ENCODE assay signal across 16 cellular contexts in genomic region chr2:71465356-71465755, GRCh38. TPM values are rescaled to one million over a fixed set of nuclear protein-coding genes. Genes with fewer than 3 reads are reported as not detected.
A peak's percentile ranks its signal among the peaks of the same experiment; 100 is the strongest.
DNase-seq lines count a peak whose midpoint lies in the region; ATAC-seq and TF ChIP-seq lines count a peak whose summit lies in the region.
"Had no signal": no experiment of that assay in that cellular context is flagged by ENCODE, and none has a peak within 500 bp of the region (broad histone marks: within the 10 kb centered on the region; RNA-seq: fewer than 3 reads in every experiment).

No MANE protein-coding gene starts in this region.

- H3K27me3 ChIP-seq in GM23338 (ENCODE audit: insufficient read depth) (peaks cover 65% of the 10 kb centered on the region), iPS-20b (ENCODE audit: insufficient read depth, low read length) (peaks cover 86% of the 10 kb centered on the region), skeletal muscle satellite cell (ENCODE audit: control insufficient read depth, insufficient read depth, low read length) (peaks cover 12% of the 10 kb centered on the region)
- H3K27me3 ChIP-seq in CD8-positive, alpha-beta T cell (ENCODE audit: insufficient read depth, low read length) = peaks cover 4% of the 10 kb centered on the region

- peaks cover 32% of the 10 kb centered on the region for H3K27me3 Mint-ChIP-seq in GM23338 (ENCODE audit: insufficient read depth, low read depth, poor library complexity)
- peaks cover 28% of the 10 kb centered on the region for H3K27me3 Mint-ChIP-seq in CD8-positive, alpha-beta T cell (ENCODE audit: low read depth)

- H3K36me3 Mint-ChIP-seq in GM23338 (ENCODE audit: low read depth) = peaks cover 11% of the 10 kb centered on the region
- no peaks in the 10 kb centered on the region for H3K36me3 Mint-ChIP-seq in CD8-positive, alpha-beta T cell
- H3K36me3 Mint-ChIP-seq: CD4-positive, alpha-beta memory T cell had no signal

- no peak overlapping the region for H2AFZ ChIP-seq in GM23338

- peaks cover 5% of the 10 kb centered on the region for H4K20me1 ChIP-seq in GM23338 (replicated peaks; ENCODE audit: insufficient read depth)

- intact Hi-C loops in CD8-positive, alpha-beta T cell (cut with DNase I, micrococcal nuclease) = no loop called here

- H3K4me2 ChIP-seq in GM23338 = peak overlapping the region; percentile 98
- peak overlapping the region; percentile 97 for H3K4me2 ChIP-seq in skeletal muscle satellite cell (ENCODE audit: low read length)

- H3K9me2 ChIP-seq in GM23338 (ENCODE audit: insufficient read depth) = no peaks in the 10 kb centered on the region; the same call in 1 of the 2 replicates

- no peak overlapping the region for H3K4me3 Mint-ChIP-seq in GM23338
- no peak overlapping the region for H3K4me3 Mint-ChIP-seq in CD8-positive, alpha-beta T cell
- H3K4me3 Mint-ChIP-seq: CD4-positive, alpha-beta memory T cell had no signal

- H3K36me3 ChIP-seq in GM23338 (ENCODE audit: insufficient read depth) (no peaks in the 10 kb centered on the region; the same call in 1 of the 2 replicates), iPS-20b (ENCODE audit: insufficient read depth, low read depth, low read length) (no peaks in the 10 kb centered on the region), skeletal muscle satellite cell (ENCODE audit: insufficient read depth, low read length) (no peaks in the 10 kb centered on the region)
- no peaks in the 10 kb centered on the region for H3K36me3 ChIP-seq in CD8-positive, alpha-beta T cell (ENCODE audit: insufficient read depth, low read length)
- H3K36me3 ChIP-seq: BE2C had no signal

- POLR2A ChIA-PET in CD8-positive, alpha-beta T cell (lab: Charles Lee) = no interaction called here

- H3K4me1 Mint-ChIP-seq in GM23338 = peaks cover 27% of the 10 kb centered on the region
- peaks cover 9% of the 10 kb centered on the region for H3K4me1 Mint-ChIP-seq in CD8-positive, alpha-beta T cell (ENCODE audit: low read depth)

- CTCF ChIA-PET in CD8-positive, alpha-beta T cell (lab: Charles Lee) = no interaction called here

- TF ChIP-seq CTCF in GM23338 (conservative IDR thresholded peaks at IDR 0.05; ENCODE audit: low read depth in 2 of 2) (no peak), NB4 (IDR thresholded peaks at IDR 0.05; ENCODE audit: low read depth, low read length) (no peak)
- TF ChIP-seq CTCF in CD8-positive, alpha-beta T cell (IDR thresholded peaks at IDR 0.05) = no peak

- H3K27ac ChIP-seq in GM23338 (ENCODE audit: low read depth) (no peak overlapping the region), iPS-20b (ENCODE audit: low read length) (no peak overlapping the region)
- no peak overlapping the region for H3K27ac ChIP-seq in CD8-positive, alpha-beta T cell (ENCODE audit: low read depth, low read length)

- no peaks in the 10 kb centered on the region for H3K9me3 ChIP-seq in iPS-20b (ENCODE audit: insufficient read depth, low read depth, low read length)
- H3K9me3 ChIP-seq in skeletal muscle satellite cell (replicated peaks; ENCODE audit: low read length) = no peaks in the 10 kb centered on the region
- H3K9me3 ChIP-seq in CD8-positive, alpha-beta T cell (ENCODE audit: low read length) = no peaks in the 10 kb centered on the region
- H3K9me3 ChIP-seq: BE2C had no signal

- H3K9ac ChIP-seq in iPS-20b (ENCODE audit: low read depth, low read length) (no peak overlapping the region), skeletal muscle satellite cell (ENCODE audit: low read depth, low read length) (no peak overlapping the region)

- DNase-seq in GM23338 (ENCODE audit: low spot score) (peak; percentile 26), NB4 (ENCODE audit: low read depth) (peak; percentile 48), H4 (ENCODE audit: low spot score) (no peak)
- no peak for DNase-seq in CD8-positive, alpha-beta T cell
- DNase-seq: BE2C; CD4-positive, alpha-beta memory T cell; HCEC 1CT; NCI-H146; NCI-H2081 treated with DMSO at 0.1 percent for 48 hours; NCI-H345; PC-3 had no signal

- H3K4me3 ChIP-seq in GM23338 = peak overlapping the region; percentile 79
- H3K4me3 ChIP-seq in NB4 (ENCODE audit: low read depth, low read length) = no peak overlapping the region
- H3K4me3 ChIP-seq in iPS-20b (ENCODE audit: low read length) = peak overlapping the region; percentile 73
- H3K4me3 ChIP-seq in skeletal muscle satellite cell (ENCODE audit: low read length) = no peak overlapping the region
- no peak overlapping the region for H3K4me3 ChIP-seq in CD8-positive, alpha-beta T cell (ENCODE audit: low read depth, low read length)
- H3K4me3 ChIP-seq: K562 had no signal

- no peak for TF ChIP-seq POLR2A in NB4 (IDR thresholded peaks at IDR 0.05; ENCODE audit: extremely low read depth, insufficient read length)

- H3K9me3 Mint-ChIP-seq in GM23338 = peaks cover 12% of the 10 kb centered on the region; the same call in 2 of the 3 replicates
- H3K9me3 Mint-ChIP-seq in CD8-positive, alpha-beta T cell = no peaks in the 10 kb centered on the region

- H3K4me1 ChIP-seq in GM23338 (ENCODE audit: insufficient read depth) = peaks cover 20% of the 10 kb centered on the region; the same call in 1 of the 2 replicates
- peaks cover 7% of the 10 kb centered on the region for H3K4me1 ChIP-seq in iPS-20b (ENCODE audit: insufficient read depth, low read length)
- peaks cover 17% of the 10 kb centered on the region for H3K4me1 ChIP-seq in skeletal muscle satellite cell (ENCODE audit: control insufficient read depth, insufficient read depth, low read length)
- no peaks in the 10 kb centered on the region for H3K4me1 ChIP-seq in CD8-positive, alpha-beta T cell (ENCODE audit: insufficient read depth, low read length)
- H3K4me1 ChIP-seq: BE2C had no signal

- H3F3A ChIP-seq in GM23338 (replicated peaks; ENCODE audit: low read depth) = 0 out of 2 replicates have a peak, but pooled peaks cover 2% of the 10 kb centered on the region

- ATAC-seq in GM23338 = peak; percentile 13
- no peak for ATAC-seq in CD8-positive, alpha-beta T cell
- ATAC-seq in GM21423 (IDR thresholded peaks at IDR 0.05; ENCODE audit: unreplicated experiment) = no peak
- ATAC-seq: K562, PC-3 had no signal

- no peaks in the 10 kb centered on the region for H3K79me2 ChIP-seq in GM23338 (replicated peaks; ENCODE audit: insufficient read depth)

- H3K27ac Mint-ChIP-seq in GM23338 = no peak overlapping the region
- H3K27ac Mint-ChIP-seq in CD8-positive, alpha-beta T cell = no peak overlapping the region
- H3K27ac Mint-ChIP-seq: CD4-positive, alpha-beta memory T cell had no signal

TF ChIP-seq in GM23338, 12 proteins besides CTCF, POLR2A, EP300 and RAD21 (continues in another document):
- TF ChIP-seq EZH2 (IDR thresholded peaks at IDR 0.05; ENCODE audit: low read depth, unreplicated experiment) = no peak
- no peak for TF ChIP-seq STAT1 (IDR thresholded peaks at IDR 0.05; ENCODE audit: unreplicated experiment)
- no peak for TF ChIP-seq ZNF114 (CRISPR knock-in tag; IDR thresholded peaks at IDR 0.05)
- no peak for TF ChIP-seq ZNF331 (CRISPR knock-in tag; IDR thresholded peaks at IDR 0.05; ENCODE audit: low read depth)
- no peak for TF ChIP-seq CREB1 (CRISPR knock-in tag; IDR thresholded peaks at IDR 0.05; ENCODE audit: low read depth)
- TF ChIP-seq EZH2phosphoT487 (IDR thresholded peaks at IDR 0.05; ENCODE audit: unreplicated experiment) = no peak
- TF ChIP-seq REST (IDR thresholded peaks at IDR 0.05; ENCODE audit: unreplicated experiment) = no peak
- TF ChIP-seq NANOG (IDR thresholded peaks at IDR 0.05; ENCODE audit: borderline replicate concordance) = no peak
- no peak for TF ChIP-seq POLR2AphosphoS5 (IDR thresholded peaks at IDR 0.05; ENCODE audit: low read depth)
- no peak for TF ChIP-seq ETS1 (IDR thresholded peaks at IDR 0.05)

RNA-seq across cellular contexts. Expression of gene DYSF, which starts 12.0 kb away (rescaled TPM):
- 18.0 and 21.3 TPM in 2 replicates for total RNA-seq in GM23338 (2014; rRNA removed; shearing (Covaris generic))
- polyA plus RNA-seq in GM23338 (2016; fragmentation: Nextera tagmentation; extraction: Ambion mirVana) = 6.4 and 7.3 TPM in 2 replicates
- 1.5 and 5.7 TPM in 2 replicates for total RNA-seq in skeletal muscle satellite cell (2012; rRNA removed)
- total RNA-seq in CD8-positive, alpha-beta T cell = 1 to 10 TPM; 4.6 to 6.2 TPM
- 0.37 and 0.43 TPM in 2 replicates for total RNA-seq in H4 (2014; rRNA removed; shearing (Covaris generic))
- total RNA-seq: HT-29 had no signal
- polyA plus RNA-seq: CD4-positive, alpha-beta memory T cell had no signal

Comparison
In these comparisons a context has a peak if more than half of its experiments do, and no peak if none do; other contexts are left out.
1. DNase-seq: peak in GM23338 (single experiment) and NB4 (single experiment); none in CD8-positive, alpha-beta T cell (0 of 7) and H4 (single experiment).
2. H3K4me3 ChIP-seq: peak in GM23338 (single experiment) and iPS-20b (single experiment); none in NB4 (single experiment), skeletal muscle satellite cell (single experiment) and CD8-positive, alpha-beta T cell (single experiment).